In the genomic region with DNA sequence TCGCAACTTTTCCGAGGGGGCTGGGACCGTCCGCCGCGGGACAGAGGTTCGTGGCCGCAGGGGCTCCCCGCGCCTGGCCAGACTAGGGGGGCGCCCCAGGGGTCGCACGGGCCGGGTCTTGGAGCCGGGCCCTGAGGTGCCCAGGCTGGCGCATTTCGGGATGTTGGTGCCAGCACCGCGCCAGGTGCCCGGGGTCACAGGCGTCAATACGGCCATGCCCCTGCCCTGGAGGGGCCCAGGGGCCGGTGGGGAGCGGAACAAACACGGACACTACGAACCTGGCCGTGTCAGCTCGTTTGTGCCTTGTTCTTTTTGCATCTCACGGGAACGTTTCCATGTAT, we compare ENCODE assay signal across 9 cellular contexts. TPM values are rescaled to one million over a fixed set of nuclear protein-coding genes. Genes with fewer than 3 reads are reported as not detected.
A peak's percentile ranks its signal among the peaks of the same experiment; 100 is the strongest.
DNase-seq lines count a peak whose midpoint lies in the region; ATAC-seq and TF ChIP-seq lines count a peak whose summit lies in the region.
"Had no signal": no experiment of that assay in that cellular context is flagged by ENCODE, and none has a peak within 500 bp of the region (broad histone marks: within the 10 kb centered on the region; RNA-seq: fewer than 3 reads in every experiment).

No MANE protein-coding gene starts in this region.

- ATAC-seq in HG02852 (IDR thresholded peaks at IDR 0.05; ENCODE audit: unreplicated experiment): peak; percentile 6
- no peak for ATAC-seq in HG03439 (IDR thresholded peaks at IDR 0.05; ENCODE audit: unreplicated experiment)
- no peak for ATAC-seq in HG02870 (IDR thresholded peaks at IDR 0.05; ENCODE audit: unreplicated experiment)

- no peak for TF ChIP-seq CTCF in A673 (conservative IDR thresholded peaks at IDR 0.05; ENCODE audit: low read depth, low read length)

- intact Hi-C loops in A673 (cut with micrococcal nuclease; ENCODE audit: unreplicated experiment): loop anchor here (5.0 kb wide), 1 partner anchor 96 kb away; a partner anchor contains a TSS

- DNase-seq in A673 (ENCODE audit: low spot score) (no peak), caudate nucleus (lab: John Stamatoyannopoulos, UW) (no peak)
- no peak for DNase-seq in effector CD8-positive, alpha-beta T cell (lab: John Stamatoyannopoulos, UW)
- DNase-seq in stimulated activated CD4-positive, alpha-beta T cell treated with anti-CD3 and anti-CD28 coated beads, Interleukin-12 subunit alpha, Interleukin-12 subunit beta, amount 100 ng/mL, for 4 hours: no peak
- DNase-seq: NCI-H2107 had no signal

- peaks cover 10% of the 10 kb centered on the region for H3K4me1 ChIP-seq in A673 (ENCODE audit: insufficient read depth, low read length, poor library complexity, severe bottlenecking)
- peaks cover 2 to 5% of the 10 kb centered on the region in 2 donors for H3K4me1 ChIP-seq in mucosa of rectum (ENCODE audit: control insufficient read depth in 2 of 2, insufficient read depth in 2 of 2, low read length in 2 of 2)

- no peak overlapping the region for H3K27ac ChIP-seq in A673 (ENCODE audit: low read depth, low read length, poor library complexity, severe bottlenecking)
- peak overlapping the region; percentile 32 for H3K27ac ChIP-seq in caudate nucleus (ENCODE audit: low read depth, low read length)
- peak overlapping the region; percentile 46 to 63 for H3K27ac ChIP-seq in mucosa of rectum (ENCODE audit: low read depth in 2 of 2, low read length in 2 of 2)

- H3K9me3 ChIP-seq in A673 (ENCODE audit: low read depth, low read length, poor library complexity, severe bottlenecking): no peaks in the 10 kb centered on the region
- H3K9me3 ChIP-seq in mucosa of rectum (ENCODE audit: control insufficient read depth in 2 of 2, low read length in 2 of 2): no peaks in the 10 kb centered on the region

- H3K9ac ChIP-seq in mucosa of rectum (ENCODE audit: low read depth in 1 of 2, low read length in 2 of 2): peak overlapping the region; percentile 37 to 38

- peak overlapping the region; percentile 58 for H3K4me3 ChIP-seq in A673 (ENCODE audit: low read depth, low read length, poor library complexity, severe bottlenecking)
- peak overlapping the region; percentile 17 to 66 for H3K4me3 ChIP-seq in mucosa of rectum (ENCODE audit: low read length in 2 of 2)

- no peaks in the 10 kb centered on the region for H3K36me3 ChIP-seq in A673 (ENCODE audit: insufficient read depth, low read length, poor library complexity, severe bottlenecking)
- H3K36me3 ChIP-seq in mucosa of rectum (ENCODE audit: control insufficient read depth in 2 of 2, insufficient read depth in 2 of 2, low read length in 2 of 2): no peaks in the 10 kb centered on the region

- POLR2A ChIA-PET in A673 (lab: Charles Lee; ENCODE audit: low non-redundant PET): no interaction called here

- BruUV-seq in A673 (replicated peaks; lab: Mats Ljungman, UMichigan): no TSS peak

- CTCF ChIA-PET in A673 (lab: Charles Lee): no interaction called here

- no peaks in the 10 kb centered on the region for H3K27me3 ChIP-seq in A673 (replicated peaks; ENCODE audit: insufficient read depth, low read depth, low read length, poor library complexity)
- peaks cover 13 to 21% of the 10 kb centered on the region in 2 donors for H3K27me3 ChIP-seq in mucosa of rectum (ENCODE audit: control insufficient read depth in 2 of 2, insufficient read depth in 2 of 2, low read length in 2 of 2)

RNA-seq across cellular contexts. Expression of a gene that starts 0.4 kb away (rescaled TPM):
- 1.8 and 2.4 TPM in 2 replicates for total RNA-seq in A673 (2021)

RNA-seq across cellular contexts. Expression of a gene that starts 40.8 kb away (rescaled TPM):
- 56.7 and 58.3 TPM in 2 replicates for total RNA-seq in A673 (2021)
